ENCODE assay signal across 22 cellular contexts in genomic region chr5:83285661-83286398, GRCh38.
DNase-seq lines count a peak whose midpoint lies in the region; ATAC-seq, FAIRE-seq and TF ChIP-seq lines count a peak whose summit lies in the region.
"Had no signal": no experiment of that assay in that cellular context is flagged by ENCODE, and none has a peak within 500 bp of the region (broad histone marks: within the 10 kb centered on the region; RNA-seq: fewer than 3 reads in every experiment).

No MANE protein-coding gene starts in this region.

- TF ChIP-seq CTCF in GM12878 (IDR thresholded peaks at IDR 0.05 in 2 of 3, conservative IDR thresholded peaks at IDR 0.05 in 1 of 3; ENCODE audit: control insufficient read depth in 2 of 3, extremely low read depth in 1 of 3, insufficient read depth in 1 of 3, low read depth in 3 of 3, low read length in 3 of 3): no peak
- TF ChIP-seq CTCF in osteoblast (IDR thresholded peaks at IDR 0.05; ENCODE audit: extremely low read depth, low read depth, low read length): no peak

- WGBS in GM12878 (ENCODE audit: insufficient coverage, insufficient replicate concordance, low lambda C conversion rate, missing lambda C conversion rate): 82% methylated on average over 7 of the region's 7 CpGs
- WGBS in small intestine, 3 donors: 87 to 94% (median 94%) methylated on average over 7 of the region's 7 CpGs

- H3K27ac ChIP-seq in GM12878 (ENCODE audit: control insufficient read depth, insufficient read depth) (no peak overlapping the region), osteoblast (ENCODE audit: low read depth, low read length) (no peak overlapping the region), small intestine (ENCODE audit: low read depth in 1 of 2, low read length in 1 of 2) (no peak overlapping the region)
- H3K27ac ChIP-seq: C4-2B, Peyer's patch had no signal

- SMC1A ChIA-PET in GM12878 (lab: Charles Lee; ENCODE audit: uncharacterized antibody, unreplicated experiment): interaction anchor here (0.7 to 1.3 kb wide), 6 partner anchors 9 to 227 kb away, joined by 3 to 4 read pairs (median 3); no protein-coding TSS in a partner anchor

- POLR2A ChIA-PET in GM12878 (lab: Charles Lee): interaction anchor here (0.5 to 1.5 kb wide), 4 partner anchors 14 to 368 kb away, joined by 3 to 6 read pairs (median 4); no protein-coding TSS in a partner anchor

- FAIRE-seq in GM19239 (lab: Jason Lieb, UNC) (peak; percentile 62), GM12878 (lab: Jason Lieb, UNC) (peak; percentile 71), small intestine (lab: Jason Lieb, UNC) (no peak)

- no peak overlapping the region for H3K4me3 ChIP-seq in GM12878
- no peak overlapping the region for H3K4me3 ChIP-seq in osteoblast (ENCODE audit: insufficient read depth, low read length)
- no peak overlapping the region for H3K4me3 ChIP-seq in small intestine (ENCODE audit: low read depth in 1 of 2, low read length in 2 of 2)
- H3K4me3 ChIP-seq: HAP-1, Peyer's patch had no signal

- RAD21 ChIA-PET in GM12878 (lab: Charles Lee; ENCODE audit: unreplicated experiment): interaction anchor here (1.2 to 1.3 kb wide), 2 partner anchors 8 to 72 kb away, joined by 3 read pairs; no protein-coding TSS in a partner anchor

- no peak; a peak in 1 of 4 replicates for TF ChIP-seq EP300 in GM12878 (IDR thresholded peaks at IDR 0.05; ENCODE audit: borderline replicate concordance in 1 of 2, control insufficient read depth in 1 of 2, low read depth in 2 of 2, low read length in 2 of 2)

- no peaks in the 10 kb centered on the region for H3K4me1 ChIP-seq in GM12878 (ENCODE audit: control insufficient read depth, insufficient read depth, low read length)
- peaks cover 13% of the 10 kb centered on the region for H3K4me1 ChIP-seq in osteoblast (ENCODE audit: insufficient read depth, low read length)
- H3K4me1 ChIP-seq in small intestine (ENCODE audit: control insufficient read depth in 2 of 2, insufficient read depth in 1 of 2, low read depth in 1 of 2, low read length in 1 of 2): no peaks in the 10 kb centered on the region
- H3K4me1 ChIP-seq: HAP-1, Peyer's patch had no signal

- TF ChIP-seq POLR2A in GM12878 (IDR thresholded peaks at IDR 0.05; ENCODE audit: low read depth, low read length): no peak

- no peaks in the 10 kb centered on the region for H4K20me1 ChIP-seq in GM12878 (ENCODE audit: control insufficient read depth, insufficient read depth)
- H4K20me1 ChIP-seq in osteoblast (ENCODE audit: insufficient read depth, low read length): no peaks in the 10 kb centered on the region

- ATAC-seq in GM18498 (IDR thresholded peaks at IDR 0.05; ENCODE audit: unreplicated experiment) (peak; percentile 66), GM12878 (peak; percentile 82)

- intact Hi-C loops in GM12878 (cut with micrococcal nuclease; ENCODE audit: unreplicated experiment): no loop called here

- H2AFZ ChIP-seq in GM12878 (ENCODE audit: control insufficient read depth, low read depth, low read length) (peak overlapping the region; percentile 8; the same call in 1 of the 2 replicates), osteoblast (ENCODE audit: low read length) (no peak overlapping the region)

- H3K9me3 ChIP-seq in GM12878 (replicated peaks; ENCODE audit: control insufficient read depth, insufficient read depth, low read length): peaks cover 4% of the 10 kb centered on the region; the same call in 2 of the 3 replicates
- no peaks in the 10 kb centered on the region for H3K9me3 ChIP-seq in osteoblast (ENCODE audit: low read depth, low read length)
- H3K9me3 ChIP-seq in small intestine (ENCODE audit: control insufficient read depth, low read depth): no peaks in the 10 kb centered on the region
- H3K9me3 ChIP-seq: HAP-1, Peyer's patch had no signal

- H3K4me2 ChIP-seq in GM12878 (ENCODE audit: control insufficient read depth, insufficient read depth) (peak overlapping the region; percentile 26; the same call in 1 of the 2 replicates), osteoblast (ENCODE audit: insufficient read depth, low read length) (no peak overlapping the region)

- BruUV-seq in GM12878 (replicated peaks; lab: Mats Ljungman, UMichigan): no TSS peak

- in situ Hi-C loops in GM12878 (cut with MboI): no loop called here

- no peaks in the 10 kb centered on the region for H3K27me3 ChIP-seq in GM12878 (replicated peaks in 1 of 2; ENCODE audit: control insufficient read depth in 2 of 2, insufficient read depth in 2 of 2, low read length in 1 of 2)
- no peaks in the 10 kb centered on the region for H3K27me3 ChIP-seq in osteoblast (ENCODE audit: insufficient read depth, low read length)
- H3K27me3 ChIP-seq in small intestine (ENCODE audit: control insufficient read depth in 2 of 2, insufficient read depth in 2 of 2, low read length in 2 of 2): no peaks in the 10 kb centered on the region
- H3K27me3 ChIP-seq: Peyer's patch had no signal

- H3K9ac ChIP-seq in GM12878 (ENCODE audit: control insufficient read depth, insufficient read depth, low read length): no peak overlapping the region

- CTCF ChIA-PET in GM12878 (lab: Yijun Ruan, JAX): interaction anchor here (0.6 to 1.3 kb wide), 4 partner anchors 10 to 401 kb away, joined by 3 to 4 read pairs (median 4); no protein-coding TSS in a partner anchor

- DNase-seq in GM19239 (ENCODE audit: insufficient read length, low spot score) (no peak), GM12878 (ENCODE audit: low read depth, low spot score) (no peak), osteoblast (ENCODE audit: insufficient read length, low spot score, missing footprints) (peak; percentile 59), DMS79 treated with DMSO at 0.1 percent for 48 hours (lab: John Stamatoyannopoulos, UW) (no peak), small intestine (no peak)
- DNase-seq in stimulated activated CD4-positive, alpha-beta T cell treated with anti-CD3 and anti-CD28 coated beads, Interleukin-1b, Interleukin-23, amount 100 ng/mL, for 48 hours: no peak
- DNase-seq: ACHN, AML-193, DND-41, Kasumi-1, MM.1S, NCI-H1092, NCI-H1436 treated with DMSO at 0.1 percent for 48 hours, NCI-H2029 treated with DMSO at 0.1 percent for 48 hours, NCI-H2171 treated with DMSO at 0.1 percent for 48 hours, NCI-H446 treated with DMSO at 0.1 percent for 48 hours, NCI-H69, Peyer's patch, SW 1271 had no signal

- H3K36me3 ChIP-seq in GM12878 (ENCODE audit: control insufficient read depth in 2 of 2, insufficient read depth in 2 of 2, low read length in 1 of 2): no peaks in the 10 kb centered on the region
- no peaks in the 10 kb centered on the region for H3K36me3 ChIP-seq in osteoblast (ENCODE audit: insufficient read depth, low read length)
- H3K36me3 ChIP-seq in small intestine (ENCODE audit: control insufficient read depth in 2 of 2, insufficient read depth in 2 of 2, low read length in 2 of 2): no peaks in the 10 kb centered on the region
- H3K36me3 ChIP-seq: HAP-1, Peyer's patch had no signal

- H3K79me2 ChIP-seq in GM12878 (ENCODE audit: control insufficient read depth, insufficient read depth, low read length) (no peaks in the 10 kb centered on the region), osteoblast (ENCODE audit: insufficient read depth, low read length) (no peaks in the 10 kb centered on the region)

- TF ChIP-seq RAD21 in GM12878 (IDR thresholded peaks at IDR 0.05; ENCODE audit: insufficient read depth, low read depth, low read length): no peak

TF ChIP-seq in GM12878, 131 proteins besides CTCF, POLR2A, EP300 and RAD21 (continues in another document):
- TF ChIP-seq RB1 (IDR thresholded peaks at IDR 0.05; ENCODE audit: borderline replicate concordance): no peak
- TF ChIP-seq SIN3A (IDR thresholded peaks at IDR 0.05; ENCODE audit: low read depth, low read length): no peak
- TF ChIP-seq MAX (IDR thresholded peaks at IDR 0.05; ENCODE audit: low read depth, low read length): no peak
- peak; percentile 74 for TF ChIP-seq PKNOX1 (IDR thresholded peaks at IDR 0.05)
- TF ChIP-seq MEF2B (IDR thresholded peaks at IDR 0.05; ENCODE audit: partially characterized antibody, poor library complexity, severe bottlenecking): no peak
- TF ChIP-seq RUNX3 (IDR thresholded peaks at IDR 0.05; ENCODE audit: low read length): no peak
- no peak for TF ChIP-seq MTA3 (IDR thresholded peaks at IDR 0.05; ENCODE audit: borderline replicate concordance, low read length)
- TF ChIP-seq TCF7 (IDR thresholded peaks at IDR 0.05; ENCODE audit: borderline replicate concordance): no peak
- no peak for TF ChIP-seq YBX1 (IDR thresholded peaks at IDR 0.05)
- no peak for TF ChIP-seq ATF2 (IDR thresholded peaks at IDR 0.05; ENCODE audit: low read length)
